ENCODE assay signal across 8 cellular contexts in the genomic region with DNA sequence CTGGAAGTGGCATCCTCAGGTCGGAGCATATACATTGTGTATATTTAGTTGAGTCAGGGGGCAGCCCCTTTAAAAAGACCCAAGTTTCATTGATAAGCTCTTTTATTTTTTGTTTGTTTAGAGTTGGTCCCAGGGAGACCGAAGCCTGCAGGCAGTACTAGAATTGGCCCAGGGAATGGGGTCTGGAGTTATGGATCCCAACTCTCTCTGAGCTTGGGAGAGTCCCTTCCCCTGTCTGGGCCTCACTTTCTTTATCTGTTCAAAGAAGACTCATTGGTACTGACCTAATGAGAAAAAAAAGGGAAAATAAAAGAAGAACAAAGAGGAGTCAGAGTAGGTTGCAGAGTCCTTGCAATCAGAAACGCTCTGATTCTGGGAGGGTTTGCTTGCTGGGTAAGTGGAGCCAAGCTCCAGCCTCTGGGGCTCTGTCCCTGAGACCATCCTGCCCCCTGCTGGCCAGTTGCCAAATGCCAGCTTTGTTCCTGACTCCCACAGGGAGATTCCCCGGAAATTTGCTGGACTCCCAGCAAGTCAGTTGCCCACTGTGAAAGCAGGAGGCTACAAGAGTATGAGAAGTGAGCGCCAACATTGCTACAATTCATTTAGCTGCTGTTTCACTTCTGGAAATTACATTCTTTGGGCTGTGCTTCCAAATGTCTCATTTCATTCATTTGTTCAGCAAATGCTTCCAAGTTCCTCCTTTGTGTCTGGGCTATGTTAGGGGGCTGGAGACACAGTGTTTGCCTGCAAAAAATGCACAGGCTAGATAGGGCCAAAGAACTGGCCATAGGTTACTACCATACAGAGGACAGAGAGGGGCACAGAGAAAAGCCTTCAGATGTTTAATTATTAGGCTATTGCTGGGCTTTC.
DNase-seq lines count a peak whose midpoint lies in the region; ATAC-seq and TF ChIP-seq lines count a peak whose summit lies in the region.

No MANE protein-coding gene starts in this region.

- no peaks in the 10 kb centered on the region for H3K4me1 Mint-ChIP-seq in MCF 10A (ENCODE audit: insufficient read depth, unreplicated experiment)
- H3K4me1 Mint-ChIP-seq in activated naive CD4-positive, alpha-beta T cell treated with anti-CD3 and anti-CD28 coated beads for 36 hours (ENCODE audit: low read depth): no peaks in the 10 kb centered on the region

- H3K36me3 ChIP-seq in breast epithelium: no peaks in the 10 kb centered on the region
- H3K36me3 ChIP-seq in SJSA1: no peaks in the 10 kb centered on the region

- peaks cover 7% of the 10 kb centered on the region for H3K36me3 Mint-ChIP-seq in MCF 10A (ENCODE audit: insufficient read depth, unreplicated experiment)
- H3K36me3 Mint-ChIP-seq in activated naive CD4-positive, alpha-beta T cell treated with anti-CD3 and anti-CD28 coated beads for 36 hours (ENCODE audit: low read depth): no peaks in the 10 kb centered on the region

- H3K9me3 ChIP-seq in breast epithelium: no peaks in the 10 kb centered on the region
- no peaks in the 10 kb centered on the region for H3K9me3 ChIP-seq in SJSA1 (replicated peaks)

- H3K27me3 Mint-ChIP-seq in MCF 10A (ENCODE audit: insufficient read depth, unreplicated experiment): peaks cover 9% of the 10 kb centered on the region
- H3K27me3 Mint-ChIP-seq in activated naive CD4-positive, alpha-beta T cell treated with anti-CD3 and anti-CD28 coated beads for 36 hours (ENCODE audit: low read depth): no peaks in the 10 kb centered on the region

- POLR2A ChIA-PET in MCF 10A (lab: Yijun Ruan, JAX): interaction anchor here (1.4 kb wide), 1 partner anchor 96 kb away, joined by 3 read pairs; no protein-coding TSS in a partner anchor

- TF ChIP-seq CTCF in MCF 10A (IDR thresholded peaks at IDR 0.05; ENCODE audit: unreplicated experiment) (peak; percentile 71), breast epithelium (IDR thresholded peaks at IDR 0.05) (no peak)

- no peak for TF ChIP-seq POLR2A in breast epithelium (IDR thresholded peaks at IDR 0.05)

- no peaks in the 10 kb centered on the region for H3K9me3 Mint-ChIP-seq in MCF 10A (ENCODE audit: unreplicated experiment)
- H3K9me3 Mint-ChIP-seq in activated naive CD4-positive, alpha-beta T cell treated with anti-CD3 and anti-CD28 coated beads for 36 hours: no peaks in the 10 kb centered on the region

- H3K27ac Mint-ChIP-seq in MCF 10A (ENCODE audit: low read depth, unreplicated experiment): no peak overlapping the region
- H3K27ac Mint-ChIP-seq in activated naive CD4-positive, alpha-beta T cell treated with anti-CD3 and anti-CD28 coated beads for 36 hours: no peak overlapping the region

- DNase-seq in MCF 10A (ENCODE audit: unreplicated experiment) (peak; percentile 73), breast epithelium (ENCODE audit: low spot score in 2 of 2) (no peak), Kasumi-1 (lab: John Stamatoyannopoulos, UW) (peak; percentile 47 to 53), SJSA1 (ENCODE audit: low read depth in 1 of 2, low spot score in 2 of 2) (peak; percentile 55 to 78), cardiac septum (ENCODE audit: low spot score) (peak; percentile 76), sciatic nerve (ENCODE audit: low spot score) (peak; percentile 80), T1000 (lab: John Stamatoyannopoulos, UW) (no peak)
- DNase-seq in activated naive CD4-positive, alpha-beta T cell treated with anti-CD3 and anti-CD28 coated beads for 36 hours: peak; percentile 83

- intact Hi-C loops in MCF 10A (cut with micrococcal nuclease): loop anchor here (1.0 to 5.0 kb wide), 3 partner anchors 96 to 322 kb away; no protein-coding TSS in a partner anchor
- intact Hi-C loops in breast epithelium (cut with DNase I; ENCODE audit: low total_unique reads): no loop called here
- intact Hi-C loops in activated naive CD4-positive, alpha-beta T cell treated with anti-CD3 and anti-CD28 coated beads for 36 hours (cut with micrococcal nuclease): loop anchor here (1.0 to 10.0 kb wide), 5 partner anchors 96 to 539 kb away; a partner anchor contains a TSS
- intact Hi-C loops in cardiac septum (cut with DNase I): no loop called here
- intact Hi-C loops in sciatic nerve (cut with DNase I): no loop called here

- H3K4me3 ChIP-seq in breast epithelium: no peak overlapping the region
- no peak overlapping the region for H3K4me3 ChIP-seq in SJSA1

- CTCF ChIA-PET in MCF 10A (lab: Yijun Ruan, JAX): interaction anchor here (0.6 to 2.0 kb wide), 17 partner anchors 10 to 322 kb away, joined by 3 to 9 read pairs (median 3); no protein-coding TSS in a partner anchor
- CTCF ChIA-PET in activated naive CD4-positive, alpha-beta T cell treated with anti-CD3 and anti-CD28 coated beads for 36 hours (lab: Charles Lee): interaction anchor here (0.5 to 2.7 kb wide), 39 partner anchors 10 to 683 kb away, joined by 3 to 21 read pairs (median 3); a partner anchor contains a TSS

- BruUV-seq in MCF 10A (replicated peaks; lab: Mats Ljungman, UMichigan): no TSS peak

- H3K4me1 ChIP-seq in breast epithelium (no peaks in the 10 kb centered on the region), SJSA1 (replicated peaks) (no peaks in the 10 kb centered on the region; the same call in 1 of the 2 replicates)

- no peak overlapping the region for H3K4me3 Mint-ChIP-seq in MCF 10A (ENCODE audit: unreplicated experiment)
- H3K4me3 Mint-ChIP-seq in activated naive CD4-positive, alpha-beta T cell treated with anti-CD3 and anti-CD28 coated beads for 36 hours: no peak overlapping the region

- no peak for ATAC-seq in sciatic nerve

- no peaks in the 10 kb centered on the region for H3K27me3 ChIP-seq in breast epithelium
- H3K27me3 ChIP-seq in SJSA1 (replicated peaks): no peaks in the 10 kb centered on the region

- H3K27ac ChIP-seq in breast epithelium (no peak overlapping the region), SJSA1 (no peak overlapping the region)

Comparison
In these comparisons a context has a peak if more than half of its experiments do, and no peak if none do; other contexts are left out.
1. DNase-seq: peak in MCF 10A (single experiment), Kasumi-1 (2 of 2), SJSA1 (2 of 2), activated naive CD4-positive, alpha-beta T cell treated with anti-CD3 and anti-CD28 coated beads for 36 hours (single experiment), cardiac septum (single experiment) and sciatic nerve (single experiment); none in breast epithelium (0 of 2) and T1000 (single experiment).
2. intact Hi-C loops: an anchor here in MCF 10A (1.0 to 5.0 kb wide) and activated naive CD4-positive, alpha-beta T cell treated with anti-CD3 and anti-CD28 coated beads for 36 hours (1.0 to 10.0 kb wide); none called in breast epithelium, cardiac septum and sciatic nerve.